In the genomic region with DNA sequence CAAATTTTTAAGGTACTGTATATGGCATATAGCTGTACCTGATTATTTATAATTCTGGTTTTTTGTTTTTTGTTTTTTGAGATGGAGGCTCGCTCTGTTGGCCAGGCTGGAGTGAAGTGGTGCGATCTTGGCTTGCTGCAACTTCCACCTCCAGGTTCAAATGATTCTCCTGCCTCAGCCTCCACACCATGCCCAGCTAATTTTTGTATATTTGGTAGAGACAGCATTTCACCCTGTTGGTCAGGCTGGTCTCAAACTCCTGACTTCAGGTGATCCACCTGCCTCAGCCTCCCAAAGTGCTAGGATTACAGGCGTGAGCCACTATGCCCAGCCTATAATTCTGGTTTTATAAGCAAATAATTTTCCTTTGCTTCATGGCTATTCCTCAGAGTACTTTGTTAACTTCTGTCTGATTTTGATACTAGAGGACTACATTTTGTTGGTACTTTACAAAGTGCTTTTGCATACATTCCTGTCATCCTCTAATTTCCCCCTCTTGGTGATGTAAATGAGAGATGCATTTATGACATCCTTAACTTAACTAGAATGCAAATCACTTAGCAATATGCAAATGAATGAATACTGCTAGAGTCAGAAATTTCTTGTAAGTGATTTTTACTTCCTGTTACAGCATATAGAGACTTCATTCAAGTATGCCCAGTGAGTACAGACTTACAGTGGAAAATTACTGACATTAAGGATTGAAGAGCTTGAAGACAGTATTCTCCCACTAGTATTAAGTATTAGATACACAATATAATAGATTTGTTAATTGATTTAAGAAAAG, we compare ENCODE assay signal across 26 cellular contexts. TPM values are rescaled to one million over a fixed set of nuclear protein-coding genes. Genes with fewer than 3 reads are reported as not detected.
DNase-seq lines count a peak whose midpoint lies in the region; ATAC-seq and FAIRE-seq lines count a peak whose summit lies in the region.
"Had no signal": no experiment of that assay in that cellular context is flagged by ENCODE, and none has a peak within 500 bp of the region (broad histone marks: within the 10 kb centered on the region; RNA-seq: fewer than 3 reads in every experiment).

No MANE protein-coding gene starts in this region.

- CTCF ChIA-PET in activated naive CD4-positive, alpha-beta T cell treated with anti-CD3 and anti-CD28 coated beads for 36 hours (lab: Charles Lee): no interaction called here

- H3K4me3 Mint-ChIP-seq in activated naive CD4-positive, alpha-beta T cell treated with anti-CD3 and anti-CD28 coated beads for 36 hours: peak overlapping the region; percentile 9
- H3K4me3 Mint-ChIP-seq in stimulated activated effector memory CD8-positive, alpha-beta T cell treated with anti-CD3 and anti-CD28 coated beads, Interleukin-12 subunit alpha, Interleukin-12 subunit beta, amount 100 ng/mL, for 72 hours: no peak overlapping the region
- no peak overlapping the region for H3K4me3 Mint-ChIP-seq in naive thymus-derived CD8-positive, alpha-beta T cell
- H3K4me3 Mint-ChIP-seq: activated CD4-positive, alpha-beta memory T cell treated with anti-CD3 and anti-CD28 coated beads, Interleukin-2, amount 10 ng/mL, durations not matched to agents 7 days and 5 days; activated naive CD4-positive, alpha-beta T cell treated with anti-CD3 and anti-CD28 coated beads, Interleukin-2, amount 50 U/mL, for 24 hours; endodermal cell; GM23338; HFFc6; naive thymus-derived CD4-positive, alpha-beta T cell had no signal

- H3K27me3 Mint-ChIP-seq in activated naive CD4-positive, alpha-beta T cell treated with anti-CD3 and anti-CD28 coated beads for 36 hours (ENCODE audit: low read depth): peaks cover 2% of the 10 kb centered on the region
- H3K27me3 Mint-ChIP-seq in naive thymus-derived CD8-positive, alpha-beta T cell: peaks cover 0 to 1% (median 0%) of the 10 kb centered on the region in 5 donors

- peaks cover 5% of the 10 kb centered on the region for H3K4me1 Mint-ChIP-seq in activated naive CD4-positive, alpha-beta T cell treated with anti-CD3 and anti-CD28 coated beads for 36 hours (ENCODE audit: low read depth)
- H3K4me1 Mint-ChIP-seq in stimulated activated effector memory CD8-positive, alpha-beta T cell treated with anti-CD3 and anti-CD28 coated beads, Interleukin-12 subunit alpha, Interleukin-12 subunit beta, amount 100 ng/mL, for 72 hours: no peaks in the 10 kb centered on the region
- peaks cover 0 to 4% (median 0%) of the 10 kb centered on the region in 4 donors for H3K4me1 Mint-ChIP-seq in naive thymus-derived CD8-positive, alpha-beta T cell
- H3K4me1 Mint-ChIP-seq: activated CD4-positive, alpha-beta memory T cell treated with anti-CD3 and anti-CD28 coated beads, Interleukin-2, amount 10 ng/mL, durations not matched to agents 7 days and 5 days; activated naive CD4-positive, alpha-beta T cell treated with anti-CD3 and anti-CD28 coated beads, Interleukin-2, amount 50 U/mL, for 24 hours; endodermal cell; GM23338; naive thymus-derived CD4-positive, alpha-beta T cell had no signal

- intact Hi-C loops in activated naive CD4-positive, alpha-beta T cell treated with anti-CD3 and anti-CD28 coated beads for 36 hours (cut with micrococcal nuclease): loop anchor here (1.0 kb wide), 5 partner anchors 17 to 55 kb away; no protein-coding TSS in a partner anchor

- DNase-seq in activated naive CD4-positive, alpha-beta T cell treated with anti-CD3 and anti-CD28 coated beads for 36 hours: no peak
- DNase-seq in activated naive CD4-positive, alpha-beta T cell treated with anti-CD3 and anti-CD28 coated beads, Interleukin-2, amount 50 U/mL, for 16 hours: no peak
- DNase-seq in GM19239 (ENCODE audit: insufficient read length, low spot score) (no peak), NCI-H526 (lab: John Stamatoyannopoulos, UW) (peak; percentile 86 to 95), T-helper 9 cell (no peak), AG08396 (ENCODE audit: low spot score) (no peak)
- no peak for DNase-seq in stimulated activated effector memory CD8-positive, alpha-beta T cell treated with anti-CD3 and anti-CD28 coated beads, Interleukin-12 subunit alpha, Interleukin-12 subunit beta, amount 100 ng/mL, for 72 hours (ENCODE audit: low spot score in 2 of 2)
- DNase-seq in naive thymus-derived CD8-positive, alpha-beta T cell: no peak
- DNase-seq: activated CD4-positive, alpha-beta memory T cell treated with anti-CD3 and anti-CD28 coated beads, Interleukin-2, amount 10 ng/mL, durations not matched to agents 7 days and 5 days; aorta; COR-L47; endodermal cell; HFFc6; hypothalamus; left lung; naive thymus-derived CD4-positive, alpha-beta T cell; NCI-H1092; NCI-H1930; NCI-H69; SK-N-SH; small intestine; stimulated activated CD4-positive, alpha-beta T cell treated with anti-CD3 and anti-CD28 coated beads, Interleukin-1b, Interleukin-23, amount 100 ng/mL, for 48 hours had no signal

- peak; percentile 69 for ATAC-seq in stimulated activated effector memory CD8-positive, alpha-beta T cell treated with anti-CD3 and anti-CD28 coated beads, Interleukin-12 subunit alpha, Interleukin-12 subunit beta, amount 100 ng/mL, for 72 hours
- no peak for ATAC-seq in naive thymus-derived CD8-positive, alpha-beta T cell
- ATAC-seq: gastroesophageal sphincter; GM23338; left lung; naive thymus-derived CD4-positive, alpha-beta T cell had no signal

- H3K9me3 Mint-ChIP-seq in activated naive CD4-positive, alpha-beta T cell treated with anti-CD3 and anti-CD28 coated beads for 36 hours: peaks cover 15% of the 10 kb centered on the region
- H3K9me3 Mint-ChIP-seq in stimulated activated effector memory CD8-positive, alpha-beta T cell treated with anti-CD3 and anti-CD28 coated beads, Interleukin-12 subunit alpha, Interleukin-12 subunit beta, amount 100 ng/mL, for 72 hours: peaks cover 6% of the 10 kb centered on the region
- H3K9me3 Mint-ChIP-seq in naive thymus-derived CD8-positive, alpha-beta T cell: peaks cover 5 to 23% (median 9%) of the 10 kb centered on the region in 9 donors

- FAIRE-seq in GM19239 (lab: Jason Lieb, UNC): peak; percentile 56
- FAIRE-seq: urothelium cell line had no signal

- POLR2A ChIA-PET in naive thymus-derived CD8-positive, alpha-beta T cell (lab: Charles Lee): no interaction called here

- peak overlapping the region; percentile 89 for H3K27ac Mint-ChIP-seq in activated naive CD4-positive, alpha-beta T cell treated with anti-CD3 and anti-CD28 coated beads for 36 hours
- H3K27ac Mint-ChIP-seq in stimulated activated effector memory CD8-positive, alpha-beta T cell treated with anti-CD3 and anti-CD28 coated beads, Interleukin-12 subunit alpha, Interleukin-12 subunit beta, amount 100 ng/mL, for 72 hours: peak overlapping the region; percentile 52
- no peak overlapping the region for H3K27ac Mint-ChIP-seq in naive thymus-derived CD8-positive, alpha-beta T cell
- H3K27ac Mint-ChIP-seq: activated CD4-positive, alpha-beta memory T cell treated with anti-CD3 and anti-CD28 coated beads, Interleukin-2, amount 10 ng/mL, durations not matched to agents 7 days and 5 days; activated naive CD4-positive, alpha-beta T cell treated with anti-CD3 and anti-CD28 coated beads, Interleukin-2, amount 50 U/mL, for 24 hours; endodermal cell; GM23338; HFFc6; naive thymus-derived CD4-positive, alpha-beta T cell had no signal

- peaks cover 11% of the 10 kb centered on the region for H3K36me3 Mint-ChIP-seq in activated naive CD4-positive, alpha-beta T cell treated with anti-CD3 and anti-CD28 coated beads for 36 hours (ENCODE audit: low read depth)
- H3K36me3 Mint-ChIP-seq in stimulated activated effector memory CD8-positive, alpha-beta T cell treated with anti-CD3 and anti-CD28 coated beads, Interleukin-12 subunit alpha, Interleukin-12 subunit beta, amount 100 ng/mL, for 72 hours: no peaks in the 10 kb centered on the region
- H3K36me3 Mint-ChIP-seq in naive thymus-derived CD8-positive, alpha-beta T cell: peaks cover 0 to 15% (median 7%) of the 10 kb centered on the region in 3 donors

RNA-seq across cellular contexts. Expression of a gene that starts 35.7 kb away (rescaled TPM):
- 10 to 100 TPM; 42.5 to 43.2 TPM for total RNA-seq in activated naive CD4-positive, alpha-beta T cell treated with anti-CD3 and anti-CD28 coated beads for 36 hours
- 100 to 1,000 TPM; 119 to 122 TPM for total RNA-seq in naive thymus-derived CD8-positive, alpha-beta T cell
- 10 to 100 TPM in 2 of 3 donors, 1 to 10 TPM in 1; 9.0 to 18.6 (median 11.2) TPM for polyA plus RNA-seq in naive thymus-derived CD8-positive, alpha-beta T cell

Comparison
In these comparisons a context has a peak if more than half of its experiments do, and no peak if none do; other contexts are left out.
1. DNase-seq: peak in NCI-H526 (2 of 2); none in activated naive CD4-positive, alpha-beta T cell treated with anti-CD3 and anti-CD28 coated beads for 36 hours (single experiment), activated naive CD4-positive, alpha-beta T cell treated with anti-CD3 and anti-CD28 coated beads, Interleukin-2, amount 50 U/mL, for 16 hours (single experiment), GM19239 (single experiment), stimulated activated effector memory CD8-positive, alpha-beta T cell treated with anti-CD3 and anti-CD28 coated beads, Interleukin-12 subunit alpha, Interleukin-12 subunit beta, amount 100 ng/mL, for 72 hours (0 of 2), T-helper 9 cell (single experiment), naive thymus-derived CD8-positive, alpha-beta T cell (0 of 10) and AG08396 (single experiment).
2. H3K27ac Mint-ChIP-seq: peak in activated naive CD4-positive, alpha-beta T cell treated with anti-CD3 and anti-CD28 coated beads for 36 hours (single experiment) and stimulated activated effector memory CD8-positive, alpha-beta T cell treated with anti-CD3 and anti-CD28 coated beads, Interleukin-12 subunit alpha, Interleukin-12 subunit beta, amount 100 ng/mL, for 72 hours (single experiment); none in naive thymus-derived CD8-positive, alpha-beta T cell (0 of 10).